ENCODE assay signal across 25 cellular contexts in genomic region chr2:32841931-32842898, GRCh38.
"Had no signal": no experiment of that assay in that cellular context is flagged by ENCODE, and none has a peak within 500 bp of the region (broad histone marks: within the 10 kb centered on the region; RNA-seq: fewer than 3 reads in every experiment).

No MANE protein-coding gene starts in this region.

- H3K27ac ChIP-seq: coronary artery, esophagus muscularis mucosa, left lung, lower lobe of right lung, neutrophil, pancreas, suprapubic skin, transverse colon, upper lobe of right lung, uterus had no signal

- DNase-seq: dermis blood vessel endothelial cell; effector memory CD4-positive, alpha-beta T cell; foreskin melanocyte; glutamatergic neuron; kidney; left lung; lower lobe of right lung; natural killer cell; pancreas; retina; stimulated activated CD4-positive, alpha-beta T cell treated with anti-CD3 and anti-CD28 coated beads, Interleukin-12 subunit alpha, Interleukin-12 subunit beta, amount 100 ng/mL, for 4 hours; stimulated activated CD4-positive, alpha-beta T cell treated with anti-CD3 and anti-CD28 coated beads, Interleukin-1b, Interleukin-23, amount 100 ng/mL, for 48 hours; stimulated activated CD4-positive, alpha-beta T cell treated with anti-CD3 and anti-CD28 coated beads, Interleukin-4, amount 100 ng/mL, for 1 hour; stimulated activated CD8-positive, alpha-beta memory T cell treated with anti-CD3 and anti-CD28 coated beads, Interleukin-4, amount 100 ng/mL, for 48 hours; stimulated activated naive CD4-positive, alpha-beta T cell; stimulated activated naive CD8-positive, alpha-beta T cell treated with anti-CD3 and anti-CD28 coated beads, Interleukin-15, amount 100 ng/mL, for 72 hours; upper lobe of right lung; uterus had no signal

- H3K9me3 ChIP-seq: esophagus muscularis mucosa, left lung, lower lobe of right lung, neutrophil, pancreas, suprapubic skin, transverse colon, upper lobe of right lung, uterus had no signal

- H3K4me1 ChIP-seq: left lung, lower lobe of right lung, pancreas, suprapubic skin, upper lobe of right lung, uterus had no signal

- ATAC-seq: left lung; lower lobe of right lung; natural killer cell; pancreas; sciatic nerve; stimulated activated naive CD8-positive, alpha-beta T cell treated with anti-CD3 and anti-CD28 coated beads, Interleukin-15, amount 100 ng/mL, for 72 hours; upper lobe of right lung had no signal

- H3K27me3 ChIP-seq: esophagus muscularis mucosa, left lung, neutrophil, pancreas, suprapubic skin, transverse colon, upper lobe of right lung, uterus had no signal

- H3K4me3 ChIP-seq: coronary artery, esophagus muscularis mucosa, left lung, lower lobe of right lung, pancreas, smooth muscle cell, suprapubic skin, transverse colon, upper lobe of right lung, uterus had no signal
